ENCODE assay signal across 9 cellular contexts in genomic region chr14:67517083-67517482, GRCh38. TPM values are rescaled to one million over a fixed set of nuclear protein-coding genes. Genes with fewer than 3 reads are reported as not detected.
DNase-seq lines count a peak whose midpoint lies in the region; ATAC-seq and TF ChIP-seq lines count a peak whose summit lies in the region.
"Had no signal": no experiment of that assay in that cellular context is flagged by ENCODE, and none has a peak within 500 bp of the region (broad histone marks: within the 10 kb centered on the region; RNA-seq: fewer than 3 reads in every experiment).

No MANE protein-coding gene starts in this region.

- no peak for DNase-seq in HCT116 (ENCODE audit: low read depth, low spot score)
- peak; percentile 30 for DNase-seq in astrocyte of the spinal cord (ENCODE audit: low read depth, low spot score)
- DNase-seq in hippocampal formation (lab: John Stamatoyannopoulos, UW) = peak; percentile 62 to 76
- DNase-seq in retinal pigment epithelial cell (ENCODE audit: low read depth) = no peak
- DNase-seq in NCI-H1694 (lab: John Stamatoyannopoulos, UW) = no peak
- DNase-seq: naive thymus-derived CD8-positive, alpha-beta T cell had no signal

- no peaks in the 10 kb centered on the region for H3K36me3 ChIP-seq in HCT116 (ENCODE audit: control insufficient read depth in 1 of 2, insufficient read depth in 2 of 2, low read length in 2 of 2)

- no TSS peak for BruUV-seq in HCT116 (replicated peaks; lab: Mats Ljungman, UMichigan)

- no peaks in the 10 kb centered on the region for H3K9me3 ChIP-seq in HCT116 (ENCODE audit: control insufficient read depth in 1 of 2, insufficient read depth in 1 of 2, low read depth in 1 of 2, low read length in 2 of 2)

- H4K20me1 ChIP-seq in HCT116 (ENCODE audit: insufficient read depth) = no peaks in the 10 kb centered on the region

- in situ Hi-C loops in astrocyte of the spinal cord (cut with HindIII; ENCODE audit: low sequenced_read_pairs) = no loop called here

- intact Hi-C loops in HCT116 (cut with micrococcal nuclease) = no loop called here

- CTCF ChIA-PET in HCT116 (lab: Charles Lee) = interaction anchor here (0.8 to 2.8 kb wide), 3 partner anchors 9 to 187 kb away, joined by 4 to 20 read pairs (median 5); no protein-coding TSS in a partner anchor

- H3K4me3 ChIP-seq in HCT116 (replicated peaks in 1 of 2; ENCODE audit: low read depth in 1 of 2, low read length in 2 of 2) (no peak overlapping the region), astrocyte of the spinal cord (ENCODE audit: low read depth, low read length) (no peak overlapping the region), retinal pigment epithelial cell (ENCODE audit: low read length) (no peak overlapping the region)
- H3K4me3 ChIP-seq: GM12878 had no signal

- peaks cover 9% of the 10 kb centered on the region; the same call in 1 of the 2 replicates for H3K27me3 ChIP-seq in HCT116 (ENCODE audit: insufficient read depth, low read length)

- H3K9ac ChIP-seq in HCT116 (ENCODE audit: low read length) = no peak overlapping the region

- H2AFZ ChIP-seq in HCT116 (ENCODE audit: low read depth, low read length, poor library complexity, severe bottlenecking) = no peak overlapping the region

- peak; percentile 51 for TF ChIP-seq RAD21 in HCT116 (IDR thresholded peaks at IDR 0.05; ENCODE audit: low read depth)

- no peak overlapping the region for H3K4me2 ChIP-seq in HCT116 (ENCODE audit: low read length)

- POLR2A ChIA-PET in HCT116 (lab: Charles Lee) = interaction anchor here (0.7 kb wide), 1 partner anchor 16 kb away, joined by 3 read pairs; the partner anchor contains the start of gene PLEKHH1

- TF ChIP-seq POLR2A in HCT116 (IDR thresholded peaks at IDR 0.05; ENCODE audit: borderline replicate concordance, extremely low read depth, insufficient read depth, insufficient read length) = no peak

- H3K4me1 ChIP-seq in HCT116 (ENCODE audit: control insufficient read depth in 1 of 2, insufficient read depth in 2 of 2, low read length in 2 of 2) = peaks cover 2 to 10% of the 10 kb centered on the region in 2 experiments; a peak in 2 of 4 replicates

- no peak overlapping the region for H3K27ac ChIP-seq in HCT116 (ENCODE audit: low read depth, low read length)

- no peaks in the 10 kb centered on the region for H3K79me2 ChIP-seq in HCT116 (ENCODE audit: insufficient read depth, low read length)

- H3K9me2 ChIP-seq in HCT116 (ENCODE audit: insufficient read depth) = no peaks in the 10 kb centered on the region

- ATAC-seq in HCT116 (no peak), HG03025 (IDR thresholded peaks at IDR 0.05; ENCODE audit: low FRiP score, unreplicated experiment) (no peak), HG03097 (IDR thresholded peaks at IDR 0.05; ENCODE audit: low FRiP score, unreplicated experiment) (no peak)
- ATAC-seq: GM12878; naive thymus-derived CD8-positive, alpha-beta T cell had no signal

- TF ChIP-seq CTCF in HCT116 (IDR thresholded peaks at IDR 0.05 in 2 of 3, conservative IDR thresholded peaks at IDR 0.05 in 1 of 3; ENCODE audit: borderline replicate concordance in 1 of 3, insufficient read depth in 1 of 3, low read depth in 2 of 3, low read length in 2 of 3) = peak in 2 of 3 experiments; percentile 9 to 19; a peak in 2 of 6 replicates
- peak; percentile 19 for TF ChIP-seq CTCF in astrocyte of the spinal cord (IDR thresholded peaks at IDR 0.05; ENCODE audit: low read depth, low read length)
- peak; percentile 50 for TF ChIP-seq CTCF in retinal pigment epithelial cell (conservative IDR thresholded peaks at IDR 0.05; ENCODE audit: low read depth, low read length)

- RAD21 ChIA-PET in HCT116 (lab: Charles Lee; ENCODE audit: low non-redundant PET in 1 of 2, low total read pairs in 2 of 2, uncharacterized antibody in 2 of 2, unreplicated experiment in 2 of 2) = no interaction called here

TF ChIP-seq in HCT116, 20 proteins besides CTCF, POLR2A, EP300 and RAD21:
- TF ChIP-seq ZFX (IDR thresholded peaks at IDR 0.05) (no peak), ATF3 (IDR thresholded peaks at IDR 0.05) (no peak), TCF7L2 (IDR thresholded peaks at IDR 0.05; ENCODE audit: borderline replicate concordance, extremely low read depth, insufficient read depth, insufficient read length) (no peak), EGR1 (IDR thresholded peaks at IDR 0.05; ENCODE audit: low read depth) (no peak), ZNF274 (IDR thresholded peaks at IDR 0.05; ENCODE audit: low read depth, low read length) (no peak), SRF (IDR thresholded peaks at IDR 0.05; ENCODE audit: low read depth) (no peak), POLR2AphosphoS5 (IDR thresholded peaks at IDR 0.05; ENCODE audit: low read depth, low read length) (no peak), YY1 (IDR thresholded peaks at IDR 0.05; ENCODE audit: extremely low read depth, insufficient replicate concordance, low read depth, low read length) (no peak), EZH2phosphoT487 (IDR thresholded peaks at IDR 0.05; ENCODE audit: borderline replicate concordance) (no peak), JUND (IDR thresholded peaks at IDR 0.05) (no peak), EZH2 (IDR thresholded peaks at IDR 0.05) (no peak), ELF1 (IDR thresholded peaks at IDR 0.05; ENCODE audit: borderline replicate concordance, low read depth) (no peak), CBX3 (IDR thresholded peaks at IDR 0.05; ENCODE audit: low read depth) (no peak), CEBPB (IDR thresholded peaks at IDR 0.05; ENCODE audit: low read depth) (no peak), MAX (IDR thresholded peaks at IDR 0.05) (no peak), FOSL1 (IDR thresholded peaks at IDR 0.05; ENCODE audit: low read depth) (no peak)
- TF ChIP-seq, protein P1, sequence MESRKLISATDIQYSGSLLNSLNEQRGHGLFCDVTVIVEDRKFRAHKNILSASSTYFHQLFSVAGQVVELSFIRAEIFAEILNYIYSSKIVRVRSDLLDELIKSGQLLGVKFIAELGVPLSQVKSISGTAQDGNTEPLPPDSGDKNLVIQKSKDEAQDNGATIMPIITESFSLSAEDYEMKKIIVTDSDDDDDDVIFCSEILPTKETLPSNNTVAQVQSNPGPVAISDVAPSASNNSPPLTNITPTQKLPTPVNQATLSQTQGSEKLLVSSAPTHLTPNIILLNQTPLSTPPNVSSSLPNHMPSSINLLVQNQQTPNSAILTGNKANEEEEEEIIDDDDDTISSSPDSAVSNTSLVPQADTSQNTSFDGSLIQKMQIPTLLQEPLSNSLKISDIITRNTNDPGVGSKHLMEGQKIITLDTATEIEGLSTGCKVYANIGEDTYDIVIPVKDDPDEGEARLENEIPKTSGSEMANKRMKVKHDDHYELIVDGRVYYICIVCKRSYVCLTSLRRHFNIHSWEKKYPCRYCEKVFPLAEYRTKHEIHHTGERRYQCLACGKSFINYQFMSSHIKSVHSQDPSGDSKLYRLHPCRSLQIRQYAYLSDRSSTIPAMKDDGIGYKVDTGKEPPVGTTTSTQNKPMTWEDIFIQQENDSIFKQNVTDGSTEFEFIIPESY (IDR thresholded peaks at IDR 0.05; ENCODE audit: extremely low read depth, insufficient replicate concordance, low read length) = no peak
- TF ChIP-seq, protein P2, sequence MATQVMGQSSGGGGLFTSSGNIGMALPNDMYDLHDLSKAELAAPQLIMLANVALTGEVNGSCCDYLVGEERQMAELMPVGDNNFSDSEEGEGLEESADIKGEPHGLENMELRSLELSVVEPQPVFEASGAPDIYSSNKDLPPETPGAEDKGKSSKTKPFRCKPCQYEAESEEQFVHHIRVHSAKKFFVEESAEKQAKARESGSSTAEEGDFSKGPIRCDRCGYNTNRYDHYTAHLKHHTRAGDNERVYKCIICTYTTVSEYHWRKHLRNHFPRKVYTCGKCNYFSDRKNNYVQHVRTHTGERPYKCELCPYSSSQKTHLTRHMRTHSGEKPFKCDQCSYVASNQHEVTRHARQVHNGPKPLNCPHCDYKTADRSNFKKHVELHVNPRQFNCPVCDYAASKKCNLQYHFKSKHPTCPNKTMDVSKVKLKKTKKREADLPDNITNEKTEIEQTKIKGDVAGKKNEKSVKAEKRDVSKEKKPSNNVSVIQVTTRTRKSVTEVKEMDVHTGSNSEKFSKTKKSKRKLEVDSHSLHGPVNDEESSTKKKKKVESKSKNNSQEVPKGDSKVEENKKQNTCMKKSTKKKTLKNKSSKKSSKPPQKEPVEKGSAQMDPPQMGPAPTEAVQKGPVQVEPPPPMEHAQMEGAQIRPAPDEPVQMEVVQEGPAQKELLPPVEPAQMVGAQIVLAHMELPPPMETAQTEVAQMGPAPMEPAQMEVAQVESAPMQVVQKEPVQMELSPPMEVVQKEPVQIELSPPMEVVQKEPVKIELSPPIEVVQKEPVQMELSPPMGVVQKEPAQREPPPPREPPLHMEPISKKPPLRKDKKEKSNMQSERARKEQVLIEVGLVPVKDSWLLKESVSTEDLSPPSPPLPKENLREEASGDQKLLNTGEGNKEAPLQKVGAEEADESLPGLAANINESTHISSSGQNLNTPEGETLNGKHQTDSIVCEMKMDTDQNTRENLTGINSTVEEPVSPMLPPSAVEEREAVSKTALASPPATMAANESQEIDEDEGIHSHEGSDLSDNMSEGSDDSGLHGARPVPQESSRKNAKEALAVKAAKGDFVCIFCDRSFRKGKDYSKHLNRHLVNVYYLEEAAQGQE (IDR thresholded peaks at IDR 0.05; ENCODE audit: low read depth) = no peak

RNA-seq across cellular contexts. Expression of gene PLEKHH1, which starts 16.0 kb away (rescaled TPM):
- 27.6 TPM for total RNA-seq in HCT116 (2021; ENCODE audit: unreplicated experiment)
- polyA plus RNA-seq in HCT116 (2012) = 16.4 and 17.6 TPM in 2 replicates

RNA-seq across cellular contexts. Expression of gene TMEM229B, which starts 28.6 kb away (rescaled TPM):
- total RNA-seq in HCT116 (2021; ENCODE audit: unreplicated experiment) = 0.71 TPM
- 0.39 and 0.60 TPM in 2 replicates for polyA plus RNA-seq in HCT116 (2012)

Comparison
In these comparisons a context has a peak if more than half of its experiments do, and no peak if none do; other contexts are left out.
1. DNase-seq: peak in astrocyte of the spinal cord (single experiment) and hippocampal formation (2 of 2); none in HCT116 (single experiment), retinal pigment epithelial cell (single experiment) and NCI-H1694 (single experiment).
2. Peak in every context shown above with its lines, with median percentiles within 50 percentile points of each other: CTCF ChIP-seq.